Comparison of ENCODE assay signal across 2 cellular contexts in genomic region chr15:52093167-52093538, GRCh38.
TF ChIP-seq lines count a peak whose summit lies in the region.

No MANE protein-coding gene starts in this region.

TF ChIP-seq in SK-N-SH, 30 proteins besides CTCF, POLR2A, EP300 and RAD21:
- TF ChIP-seq GABPA (IDR thresholded peaks at IDR 0.05; ENCODE audit: low read depth) (no peak), RCOR1 (IDR thresholded peaks at IDR 0.05; ENCODE audit: low read length) (no peak), FOSL2 (IDR thresholded peaks at IDR 0.05; ENCODE audit: borderline replicate concordance, low read depth) (no peak), NRF1 (IDR thresholded peaks at IDR 0.05; ENCODE audit: low read depth, low read length) (no peak), TCF12 (IDR thresholded peaks at IDR 0.05) (no peak), MEF2A (IDR thresholded peaks at IDR 0.05; ENCODE audit: borderline replicate concordance, low read depth) (no peak), NFIC (IDR thresholded peaks at IDR 0.05; ENCODE audit: borderline replicate concordance) (no peak), PBX3 (IDR thresholded peaks at IDR 0.05) (no peak), FOXJ3 (CRISPR knock-in tag; IDR thresholded peaks at IDR 0.05) (no peak), IRF3 (IDR thresholded peaks at IDR 0.05; ENCODE audit: low read depth, low read length) (no peak), RFX5 (IDR thresholded peaks at IDR 0.05; ENCODE audit: low read length) (no peak)

TF ChIP-seq in endothelial cell of umbilical vein, 7 proteins besides CTCF, POLR2A, EP300 and RAD21:
- TF ChIP-seq MAX (IDR thresholded peaks at IDR 0.05; ENCODE audit: insufficient read depth, insufficient read length), result no peak
- no peak for TF ChIP-seq POLR2AphosphoS5 (IDR thresholded peaks at IDR 0.05; ENCODE audit: insufficient read depth, low read depth, low read length)
- no peak for TF ChIP-seq GATA2 (IDR thresholded peaks at IDR 0.05; ENCODE audit: insufficient read depth, insufficient read length, low read depth, low read length)
- no peak for TF ChIP-seq EZH2 (IDR thresholded peaks at IDR 0.05; ENCODE audit: borderline replicate concordance, low read depth, low read length, severe bottlenecking)
- no peak for TF ChIP-seq MYC (IDR thresholded peaks at IDR 0.05; ENCODE audit: low read depth, low read length)
- no peak for TF ChIP-seq FOS (IDR thresholded peaks at IDR 0.05; ENCODE audit: borderline replicate concordance, insufficient read depth, low read length)
- no peak for TF ChIP-seq JUN (IDR thresholded peaks at IDR 0.05; ENCODE audit: borderline replicate concordance, insufficient read depth, insufficient read length, low read depth)
